Comparison of ENCODE assay signal across 9 cellular contexts in genomic region chr12:48865441-48866290, GRCh38. TPM values are rescaled to one million over a fixed set of nuclear protein-coding genes. Genes with fewer than 3 reads are reported as not detected.
DNase-seq lines count a peak whose midpoint lies in the region; ATAC-seq, FAIRE-seq and TF ChIP-seq lines count a peak whose summit lies in the region.
"Had no signal": no experiment of that assay in that cellular context is flagged by ENCODE, and none has a peak within 500 bp of the region (broad histone marks: within the 10 kb centered on the region; RNA-seq: fewer than 3 reads in every experiment).

Gene RND1, minus strand, starts transcription at chr12:48865870. Its CDS starts 103 bp downstream, at chr12:48865767.

- ATAC-seq in GM19043 (IDR thresholded peaks at IDR 0.05; ENCODE audit: low read depth, unreplicated experiment) (peak; percentile 94), HG03354 (IDR thresholded peaks at IDR 0.05; ENCODE audit: poor library complexity, severe bottlenecking, unreplicated experiment) (peak; percentile 94)

- H3K9me3 ChIP-seq in kidney (ENCODE audit: control insufficient read depth in 1 of 2, low read length in 2 of 2) = no peaks in the 10 kb centered on the region

- H3K36me3 ChIP-seq in kidney (ENCODE audit: control insufficient read depth in 1 of 2, insufficient read depth in 2 of 2, low read length in 2 of 2) = no peaks in the 10 kb centered on the region

- peak; percentile 96 for FAIRE-seq in kidney (lab: Jason Lieb, UNC)
- FAIRE-seq: TTC549 had no signal

- peak within 1 kb of the TSS; percentile 59 to 73 for H3K9ac ChIP-seq in kidney (ENCODE audit: low read length in 2 of 2)

- DNase-seq in AG20443 (ENCODE audit: low spot score) (peak; percentile 95), NCI-H446 (lab: John Stamatoyannopoulos, UW) (peak; percentile 79 to 90), choroid plexus epithelial cell (ENCODE audit: low read depth) (peak; percentile 94), kidney (peak; percentile 95)
- DNase-seq in activated CD4-positive, alpha-beta T cell treated with anti-CD3 and anti-CD28 coated beads for 24 hours (ENCODE audit: low read depth in 2 of 2) = peak; percentile 68 to 74
- DNase-seq in stimulated activated CD4-positive, alpha-beta T cell treated with anti-CD3 and anti-CD28 coated beads, Interleukin-15, amount 100 ng/mL, for 1 hour (ENCODE audit: low read depth in 1 of 2, low spot score in 1 of 2) = peak; percentile 64 to 65

- no peak within 1 kb of the TSS for H3K27ac ChIP-seq in kidney (ENCODE audit: low read depth in 2 of 2, low read length in 2 of 2)

- H3K4me1 ChIP-seq in kidney (ENCODE audit: control insufficient read depth in 1 of 2, insufficient read depth in 1 of 2, low read depth in 1 of 2, low read length in 2 of 2) = peaks cover 7 to 11% of the 10 kb centered on the region in 2 donors

- intact Hi-C loops in kidney (cut with DNase I) = no loop called here

- H3K4me3 ChIP-seq in choroid plexus epithelial cell (ENCODE audit: low read depth, low read length) (peak within 1 kb of the TSS; percentile 61), kidney (ENCODE audit: low read length in 2 of 2) (peak within 1 kb of the TSS; percentile 82 to 86)

- TF ChIP-seq CTCF in choroid plexus epithelial cell (conservative IDR thresholded peaks at IDR 0.05; ENCODE audit: low read depth, low read length) (peak; percentile 19), kidney (IDR thresholded peaks at IDR 0.05; ENCODE audit: borderline replicate concordance, extremely low read depth, insufficient read depth) (peak; percentile 15)

RNA-seq across cellular contexts. Expression of gene RND1, which starts in this region (rescaled TPM):
- total RNA-seq in kidney = 1.0 TPM
- 2.2 TPM for polyA plus RNA-seq in kidney (ENCODE audit: insufficient read depth, low read depth, low replicate concordance)
